7 cellular contexts compared by ENCODE assay signal in genomic region chr3:160401301-160402095, GRCh38. TPM values are rescaled to one million over a fixed set of nuclear protein-coding genes. Genes with fewer than 3 reads are reported as not detected.
A peak's percentile ranks its signal among the peaks of the same experiment; 100 is the strongest.
DNase-seq lines count a peak whose midpoint lies in the region; TF ChIP-seq lines count a peak whose summit lies in the region.

No MANE protein-coding gene starts in this region.

- H3K27ac ChIP-seq in VCaP (peak overlapping the region; percentile 96), sigmoid colon (peak overlapping the region; percentile 84 to 90 (median 86))

- TF ChIP-seq POLR2A in sigmoid colon (IDR thresholded peaks at IDR 0.05): no peak

- intact Hi-C loops in sigmoid colon (cut with DNase I): loop anchor here (10.0 kb wide), 1 partner anchor 637 kb away; no protein-coding TSS in a partner anchor

- TF ChIP-seq CTCF in VCaP (conservative IDR thresholded peaks at IDR 0.05) (no peak), sigmoid colon (IDR thresholded peaks at IDR 0.05) (no peak)

- H3K27me3 ChIP-seq in sigmoid colon: peaks cover 0 to 42% (median 15%) of the 10 kb centered on the region in 3 donors

- DNase-seq in ELF-1 (ENCODE audit: low read depth, low spot score): peak; percentile 17
- peak; percentile 73 for DNase-seq in LHCN-M2 (ENCODE audit: low read depth)
- peak; percentile 60 for DNase-seq in foreskin melanocyte
- DNase-seq in sigmoid colon: no peak
- DNase-seq in NCI-H1048 (lab: John Stamatoyannopoulos, UW): no peak
- no peak for DNase-seq in GOT3 (lab: John Stamatoyannopoulos, UW)

- peaks cover 0 to 26% (median 19%) of the 10 kb centered on the region in 4 donors for H3K4me1 ChIP-seq in sigmoid colon

- H3K9me3 ChIP-seq in sigmoid colon: no peaks in the 10 kb centered on the region

- 3 to 4% methylated on average over 16 of the region's 16 CpGs for WGBS in sigmoid colon, 2 donors

- H3K36me3 ChIP-seq in sigmoid colon: no peaks in the 10 kb centered on the region

- H3K4me3 ChIP-seq in sigmoid colon: peak overlapping the region; percentile 61 to 76 (median 68)

- TF ChIP-seq EP300 in sigmoid colon (IDR thresholded peaks at IDR 0.05): no peak

RNA-seq across cellular contexts. Expression of gene SMC4, which starts 2.0 kb away (rescaled TPM):
- 130 and 186 TPM in 2 replicates for total RNA-seq in LHCN-M2 (2014; rRNA removed)
- 27.8 TPM for polyA plus RNA-seq in LHCN-M2 (2012)
- total RNA-seq in sigmoid colon: 10 to 100 TPM; 25.1 to 44.6 (median 31.3) TPM
- polyA plus RNA-seq in sigmoid colon: 10 to 100 TPM; 13.8 to 29.2 (median 19.9) TPM

RNA-seq across cellular contexts. Expression of gene IFT80, which starts 2.5 kb away (rescaled TPM):
- 30.7 and 48.6 TPM in 2 replicates for total RNA-seq in LHCN-M2 (2014; rRNA removed)
- polyA plus RNA-seq in LHCN-M2 (2012): 6.7 TPM
- total RNA-seq in sigmoid colon: 10 to 100 TPM; 15.0 to 22.8 (median 17.2) TPM
- 10 to 100 TPM in 2 of 3 donors, 1 to 10 TPM in 1; 5.8 to 10.8 (median 10.4) TPM for polyA plus RNA-seq in sigmoid colon

RNA-seq across cellular contexts. Expression of gene TRIM59, which starts 48.1 kb away (rescaled TPM):
- total RNA-seq in LHCN-M2 (2014; rRNA removed): 33.0 and 45.5 TPM in 2 replicates
- 11.2 TPM for polyA plus RNA-seq in LHCN-M2 (2012)
- 1 to 10 TPM; 3.4 to 6.1 (median 5.3) TPM for total RNA-seq in sigmoid colon
- 1 to 10 TPM in 2 of 3 donors, under 1 TPM in 1; 0.60 to 5.5 (median 1.2) TPM for polyA plus RNA-seq in sigmoid colon

Comparison
In these comparisons a context has a peak if more than half of its experiments do, and no peak if none do; other contexts are left out.
1. DNase-seq: peak in ELF-1 (single experiment), LHCN-M2 (single experiment) and foreskin melanocyte (single experiment); none in sigmoid colon (single experiment), NCI-H1048 (single experiment) and GOT3 (single experiment).